ENCODE assay signal across 24 cellular contexts in the genomic region with DNA sequence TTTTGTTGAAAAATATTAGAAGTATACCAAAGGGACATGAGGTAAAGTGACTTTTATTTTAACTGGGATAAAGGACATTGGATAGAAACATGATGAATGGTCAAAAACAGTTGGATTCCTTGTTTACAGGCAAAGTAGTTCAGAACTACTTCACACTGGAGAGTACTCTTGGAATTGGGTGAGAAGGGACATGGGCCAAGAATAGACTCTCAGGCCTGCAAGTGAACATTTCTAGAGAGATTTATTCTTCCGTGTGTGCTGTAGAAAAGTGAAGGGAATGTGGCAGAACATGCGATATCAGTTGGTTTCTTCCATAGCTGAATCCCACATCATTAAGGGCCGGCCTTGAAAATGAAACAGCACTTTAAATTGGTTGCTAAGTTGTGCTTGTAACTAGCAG.
"Had no signal": no experiment of that assay in that cellular context is flagged by ENCODE, and none has a peak within 500 bp of the region (broad histone marks: within the 10 kb centered on the region; RNA-seq: fewer than 3 reads in every experiment).

No MANE protein-coding gene starts in this region.

- H3K27ac Mint-ChIP-seq: memory B cell; naive thymus-derived CD4-positive, alpha-beta T cell; natural killer cell treated with Interleukin-12 subunit alpha and Interleukin-12 subunit beta and Interleukin-15 and Interleukin-18, amount 100 ng/mL, for 72 hours; progenitor cell of endocrine pancreas; stimulated activated naive B cell treated with anti-CD40 and anti-IgM and Interleukin-4, amounts not matched to agents 10 μg/mL and 1 μg/mL and 100 μg/mL, for 72 hours had no signal

- H3K27me3 Mint-ChIP-seq: memory B cell; naive thymus-derived CD4-positive, alpha-beta T cell; natural killer cell treated with Interleukin-12 subunit alpha and Interleukin-12 subunit beta and Interleukin-15 and Interleukin-18, amount 100 ng/mL, for 72 hours; stimulated activated naive B cell treated with anti-CD40 and anti-IgM and Interleukin-4, amounts not matched to agents 10 μg/mL and 1 μg/mL and 100 μg/mL, for 72 hours had no signal

- H3K9me3 ChIP-seq: mucosa of descending colon, ovary, right atrium auricular region, right lobe of liver, transverse colon, upper lobe of left lung had no signal

- H3K36me3 ChIP-seq: ovary, right atrium auricular region, right lobe of liver, transverse colon, upper lobe of left lung had no signal

- H3K27me3 ChIP-seq: ovary, right atrium auricular region, right lobe of liver, transverse colon, upper lobe of left lung had no signal

- H3K4me1 Mint-ChIP-seq: memory B cell; naive thymus-derived CD4-positive, alpha-beta T cell; stimulated activated naive B cell treated with anti-CD40 and anti-IgM and Interleukin-4, amounts not matched to agents 10 μg/mL and 1 μg/mL and 100 μg/mL, for 72 hours had no signal

- H3K4me3 ChIP-seq: lung, mucosa of descending colon, ovary, right atrium auricular region, right lobe of liver, skin epidermis, transverse colon, upper lobe of left lung had no signal

- H3K27ac ChIP-seq: ovary, right atrium auricular region, right lobe of liver, skin epidermis, transverse colon, upper lobe of left lung had no signal

- H3K4me1 ChIP-seq: right atrium auricular region, right lobe of liver, transverse colon, upper lobe of left lung had no signal

- DNase-seq: hippocampal formation; kidney glomerular epithelial cell; left cardiac atrium; midbrain; mucosa of descending colon; naive thymus-derived CD4-positive, alpha-beta T cell; ovary; right lobe of liver; stimulated activated CD4-positive, alpha-beta T cell treated with anti-CD3 and anti-CD28 coated beads, Interleukin-12 subunit alpha, Interleukin-12 subunit beta, amount 100 ng/mL, for 4 hours; stimulated activated CD4-positive, alpha-beta T cell treated with anti-CD3 and anti-CD28 coated beads, Interleukin-15, amount 100 ng/mL, for 24 hours; stimulated activated CD4-positive, alpha-beta T cell treated with anti-CD3 and anti-CD28 coated beads, Interleukin-2, amount 100 ng/mL, for 24 hours; stimulated activated CD4-positive, alpha-beta T cell treated with anti-CD3 and anti-CD28 coated beads, Interleukin-4, amount 100 ng/mL, for 1 hour; stimulated activated naive B cell treated with anti-CD40 and anti-IgM and Interleukin-4, amounts not matched to agents 10 μg/mL and 1 μg/mL and 100 μg/mL, for 72 hours; stimulated activated naive CD8-positive, alpha-beta T cell treated with anti-CD3 and anti-CD28 coated beads, Interleukin-15, Interleukin-2, amounts not matched to agents 100 U/mL and 50 U/mL, for 24 hours; substantia nigra; transverse colon; upper lobe of left lung had no signal

- ATAC-seq: left lobe of liver; mucosa of descending colon; naive thymus-derived CD4-positive, alpha-beta T cell; natural killer cell treated with Interleukin-12 subunit alpha and Interleukin-12 subunit beta and Interleukin-15 and Interleukin-18, amount 100 ng/mL, for 72 hours; right lobe of liver; stimulated activated naive B cell treated with anti-CD40 and anti-IgM and Interleukin-4, amounts not matched to agents 10 μg/mL and 1 μg/mL and 100 μg/mL, for 72 hours; stimulated activated naive CD8-positive, alpha-beta T cell treated with anti-CD3 and anti-CD28 coated beads, Interleukin-15, Interleukin-2, amounts not matched to agents 100 U/mL and 50 U/mL, for 24 hours had no signal

- H3K9me3 Mint-ChIP-seq: memory B cell; stimulated activated naive B cell treated with anti-CD40 and anti-IgM and Interleukin-4, amounts not matched to agents 10 μg/mL and 1 μg/mL and 100 μg/mL, for 72 hours had no signal

- H3K36me3 Mint-ChIP-seq: memory B cell; naive thymus-derived CD4-positive, alpha-beta T cell; natural killer cell treated with Interleukin-12 subunit alpha and Interleukin-12 subunit beta and Interleukin-15 and Interleukin-18, amount 100 ng/mL, for 72 hours; stimulated activated naive B cell treated with anti-CD40 and anti-IgM and Interleukin-4, amounts not matched to agents 10 μg/mL and 1 μg/mL and 100 μg/mL, for 72 hours had no signal

- H3K4me3 Mint-ChIP-seq: memory B cell; naive thymus-derived CD4-positive, alpha-beta T cell; natural killer cell treated with Interleukin-12 subunit alpha and Interleukin-12 subunit beta and Interleukin-15 and Interleukin-18, amount 100 ng/mL, for 72 hours; stimulated activated naive B cell treated with anti-CD40 and anti-IgM and Interleukin-4, amounts not matched to agents 10 μg/mL and 1 μg/mL and 100 μg/mL, for 72 hours had no signal
